15 cellular contexts compared by ENCODE assay signal in the genomic region with DNA sequence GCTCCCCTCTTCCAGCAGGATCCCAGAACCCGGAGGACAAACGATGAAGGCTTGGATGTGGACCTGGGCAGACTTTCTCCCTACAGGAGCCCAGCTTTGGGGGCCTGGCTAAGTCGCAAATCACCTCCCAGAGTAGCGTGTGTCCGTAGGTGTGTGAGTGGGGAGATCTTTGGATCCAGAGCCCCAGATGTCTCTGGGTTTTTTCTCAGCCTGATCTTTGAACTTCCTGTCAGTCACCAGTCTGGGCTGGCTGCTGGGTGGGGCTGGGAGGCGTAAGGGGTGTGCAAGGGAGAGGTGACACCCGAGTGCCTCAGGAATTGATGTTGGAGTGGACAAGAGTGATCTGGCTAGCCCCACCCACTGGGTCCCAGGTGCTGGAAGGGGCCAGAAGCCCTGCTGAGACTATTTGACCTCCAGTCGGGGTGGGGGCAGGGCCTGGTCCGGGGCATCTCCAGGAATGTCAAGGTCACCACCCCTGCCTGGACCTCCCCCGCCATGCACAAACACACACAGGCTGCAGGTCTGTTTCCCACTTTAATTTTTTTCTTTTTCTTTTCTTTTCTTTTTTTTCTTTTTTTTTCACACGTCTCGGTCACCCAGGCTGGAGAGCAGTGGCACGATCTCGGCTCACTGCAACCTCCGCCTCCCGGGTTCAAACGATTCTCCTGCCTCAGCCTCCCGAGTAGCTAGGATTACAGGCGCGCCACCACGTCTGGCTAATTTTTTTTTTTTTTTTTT. TPM values are rescaled to one million over a fixed set of nuclear protein-coding genes. Genes with fewer than 3 reads are reported as not detected.
A peak's percentile ranks its signal among the peaks of the same experiment; 100 is the strongest.
DNase-seq lines count a peak whose midpoint lies in the region; ATAC-seq, FAIRE-seq and TF ChIP-seq lines count a peak whose summit lies in the region.
"Had no signal": no experiment of that assay in that cellular context is flagged by ENCODE, and none has a peak within 500 bp of the region (broad histone marks: within the 10 kb centered on the region; RNA-seq: fewer than 3 reads in every experiment).

A gene with protein sequence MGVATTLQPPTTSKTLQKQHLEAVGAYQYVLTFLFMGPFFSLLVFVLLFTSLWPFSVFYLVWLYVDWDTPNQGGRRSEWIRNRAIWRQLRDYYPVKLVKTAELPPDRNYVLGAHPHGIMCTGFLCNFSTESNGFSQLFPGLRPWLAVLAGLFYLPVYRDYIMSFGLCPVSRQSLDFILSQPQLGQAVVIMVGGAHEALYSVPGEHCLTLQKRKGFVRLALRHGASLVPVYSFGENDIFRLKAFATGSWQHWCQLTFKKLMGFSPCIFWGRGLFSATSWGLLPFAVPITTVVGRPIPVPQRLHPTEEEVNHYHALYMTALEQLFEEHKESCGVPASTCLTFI (minus strand): TSS at position 175 of the 738 bp plus-strand sequence. CDS start 182 bp downstream, outside the sequence.

- peaks cover 14% of the 10 kb centered on the region for H3K4me1 Mint-ChIP-seq in activated T-cell treated with anti-CD3 and anti-CD28 coated beads, Interleukin-2, amount 50 U/mL, for 24 hours (ENCODE audit: low read depth)

- no peaks in the 10 kb centered on the region for H3K79me1 ChIP-seq in neuronal stem cell (ENCODE audit: low read depth, low read length)

- H3K4me3 ChIP-seq in NT2/D1 (ENCODE audit: insufficient read length, low read depth) (no peak within 1 kb of the TSS), hepatocyte (no peak within 1 kb of the TSS), neuronal stem cell (ENCODE audit: low read length in 2 of 2) (peak within 1 kb of the TSS in 1 of 2 donors; percentile 69)
- H3K4me3 ChIP-seq: SJSA1 had no signal

- no peak within 1 kb of the TSS for H3K14ac ChIP-seq in neuronal stem cell (ENCODE audit: low read length)

- H3K4me3 Mint-ChIP-seq in activated T-cell treated with anti-CD3 and anti-CD28 coated beads, Interleukin-2, amount 50 U/mL, for 24 hours, result no peak within 1 kb of the TSS

- no peak within 1 kb of the TSS for H4K8ac ChIP-seq in neuronal stem cell (ENCODE audit: low read depth, low read length)

- H3K4me1 ChIP-seq in ES-I3 (ENCODE audit: insufficient read depth, low read length) (peaks cover 6% of the 10 kb centered on the region; the same call in 1 of the 2 replicates), NT2/D1 (ENCODE audit: insufficient read depth, insufficient read length) (peaks cover 2% of the 10 kb centered on the region), hepatocyte (ENCODE audit: insufficient read depth) (no peaks in the 10 kb centered on the region), neuronal stem cell (ENCODE audit: control insufficient read depth in 2 of 2, insufficient read depth in 1 of 2, low read depth in 1 of 2, low read length in 2 of 2) (peaks cover 3 to 15% of the 10 kb centered on the region in 2 donors)

- H2BK120ac ChIP-seq in neuronal stem cell (ENCODE audit: low read depth, low read length), result no peak within 1 kb of the TSS

- H3K9ac ChIP-seq in ES-I3 (ENCODE audit: low read depth, low read length) (peak within 1 kb of the TSS; percentile 54), NT2/D1 (ENCODE audit: insufficient read length, low read depth) (peak within 1 kb of the TSS; percentile 45), neuronal stem cell (ENCODE audit: low read depth, low read length, poor library complexity) (peak within 1 kb of the TSS; percentile 84)

- H2AFZ ChIP-seq in hepatocyte, result peak within 1 kb of the TSS; percentile 60
- H2AFZ ChIP-seq in neuronal stem cell (ENCODE audit: low read length), result peak within 1 kb of the TSS; percentile 69

- peaks cover 3% of the 10 kb centered on the region for H3K36me3 Mint-ChIP-seq in activated T-cell treated with anti-CD3 and anti-CD28 coated beads, Interleukin-2, amount 50 U/mL, for 24 hours (ENCODE audit: low read depth)

- no peak within 1 kb of the TSS for H4K91ac ChIP-seq in neuronal stem cell (ENCODE audit: low read depth, low read length, poor library complexity)

- H3K36me3 ChIP-seq in ES-I3 (ENCODE audit: insufficient read depth, low read length) (no peaks in the 10 kb centered on the region), NT2/D1 (ENCODE audit: insufficient read depth, insufficient read length, low read length) (peaks cover 4% of the 10 kb centered on the region), hepatocyte (replicated peaks; ENCODE audit: insufficient read depth, low read depth) (no peaks in the 10 kb centered on the region), neuronal stem cell (replicated peaks in 1 of 2; ENCODE audit: control insufficient read depth in 2 of 2, insufficient read depth in 2 of 2, low read length in 2 of 2) (no peaks in the 10 kb centered on the region)

- H3K4me2 ChIP-seq in hepatocyte, result peak within 1 kb of the TSS; percentile 84
- peak within 1 kb of the TSS; percentile 73 for H3K4me2 ChIP-seq in neuronal stem cell (ENCODE audit: insufficient read depth, low read length, poor library complexity, severe bottlenecking)

- peak within 1 kb of the TSS; percentile 93 for H3K27ac ChIP-seq in hepatocyte
- H3K27ac ChIP-seq in neuronal stem cell (replicated peaks; ENCODE audit: low read length), result no peak within 1 kb of the TSS
- H3K27ac ChIP-seq: SJSA1 had no signal

- peak within 1 kb of the TSS; percentile 89 for H3K23ac ChIP-seq in neuronal stem cell (ENCODE audit: low read depth, low read length, poor library complexity)

- peak within 1 kb of the TSS; percentile 94 for H2BK12ac ChIP-seq in neuronal stem cell (ENCODE audit: low read length)

- no peak for TF ChIP-seq CTCF in hepatocyte (IDR thresholded peaks at IDR 0.05; ENCODE audit: poor library complexity)

- peaks cover 43% of the 10 kb centered on the region for H3K27me3 Mint-ChIP-seq in activated T-cell treated with anti-CD3 and anti-CD28 coated beads, Interleukin-2, amount 50 U/mL, for 24 hours

- H2AK5ac ChIP-seq in neuronal stem cell (ENCODE audit: low read depth, low read length), result peak within 1 kb of the TSS; percentile 79

- H3K79me2 ChIP-seq in hepatocyte, result no peaks in the 10 kb centered on the region

- 26% methylated on average over 21 of the region's 21 CpGs for WGBS in hepatocyte (ENCODE audit: low lambda C conversion rate, missing lambda C conversion rate)
- no CpG with 5 or more reads among the region's 21 CpGs for WGBS in neuronal stem cell (ENCODE audit: extremely low coverage in 2 of 2, insufficient read length in 2 of 2, insufficient replicate concordance in 1 of 2), 2 donors

- H2BK5ac ChIP-seq in neuronal stem cell (ENCODE audit: low read length), result no peak within 1 kb of the TSS

- no peaks in the 10 kb centered on the region for H3K9me2 ChIP-seq in hepatocyte (replicated peaks; ENCODE audit: insufficient read depth)

- H3K18ac ChIP-seq in neuronal stem cell (ENCODE audit: low read length), result peak within 1 kb of the TSS; percentile 91

- no peak for DNase-seq in NT2/D1 (ENCODE audit: low read depth, low spot score)
- peak; percentile 81 for DNase-seq in hepatocyte (ENCODE audit: low spot score)
- DNase-seq in neuronal stem cell (ENCODE audit: low spot score), result no peak
- no peak for DNase-seq in frontal cortex (ENCODE audit: low spot score in 2 of 2)
- no peak for DNase-seq in activated T-cell treated with anti-CD3 and anti-CD28 coated beads, Interleukin-2, amount 50 U/mL, for 24 hours
- DNase-seq: activated CD4-positive, alpha-beta T cell treated with anti-CD3 and anti-CD28 coated beads for 4 hours; activated naive CD4-positive, alpha-beta T cell treated with Interleukin-2 at 50 U/mL for 16 hours; NCI-H524 treated with DMSO at 0.1 percent for 48 hours; stimulated activated CD8-positive, alpha-beta memory T cell treated with anti-CD3 and anti-CD28 coated beads, Interleukin-4, amount 100 ng/mL, for 48 hours had no signal

- no peaks in the 10 kb centered on the region for H4K20me1 ChIP-seq in hepatocyte (ENCODE audit: insufficient read depth, poor library complexity, severe bottlenecking)

- H3K27ac Mint-ChIP-seq in activated T-cell treated with anti-CD3 and anti-CD28 coated beads, Interleukin-2, amount 50 U/mL, for 24 hours, result no peak within 1 kb of the TSS

- no peaks in the 10 kb centered on the region for H3K9me3 ChIP-seq in ES-I3 (ENCODE audit: control insufficient read depth, insufficient read depth, low read length)
- H3K9me3 ChIP-seq in NT2/D1 (ENCODE audit: insufficient read depth, low read length), result no peaks in the 10 kb centered on the region
- H3K9me3 ChIP-seq in hepatocyte (ENCODE audit: low read depth), result no peaks in the 10 kb centered on the region
- no peaks in the 10 kb centered on the region for H3K9me3 ChIP-seq in neuronal stem cell (replicated peaks in 1 of 2; ENCODE audit: control insufficient read depth in 2 of 2, insufficient read depth in 1 of 2, low read depth in 1 of 2, low read length in 2 of 2)

- H3K9me3 Mint-ChIP-seq in activated T-cell treated with anti-CD3 and anti-CD28 coated beads, Interleukin-2, amount 50 U/mL, for 24 hours, result no peaks in the 10 kb centered on the region

- no peak for FAIRE-seq in frontal cortex (lab: Jason Lieb, UNC)

- peak within 1 kb of the TSS; percentile 85 for H2BK15ac ChIP-seq in neuronal stem cell (ENCODE audit: low read length)

- ATAC-seq in HG02642 (IDR thresholded peaks at IDR 0.05; ENCODE audit: poor library complexity, unreplicated experiment), result no peak
- no peak for ATAC-seq in GM21381 (IDR thresholded peaks at IDR 0.05; ENCODE audit: unreplicated experiment)

- H3K4ac ChIP-seq in neuronal stem cell (ENCODE audit: low read length), result peak within 1 kb of the TSS; percentile 37

- H3K27me3 ChIP-seq in NT2/D1 (ENCODE audit: insufficient read depth, insufficient read length) (no peaks in the 10 kb centered on the region), hepatocyte (peaks cover 37% of the 10 kb centered on the region), neuronal stem cell (ENCODE audit: control insufficient read depth in 3 of 3, insufficient read depth in 3 of 3, low read depth in 1 of 3, low read length in 3 of 3) (peaks cover 9 to 36% (median 31%) of the 10 kb centered on the region in 3 experiments)

RNA-seq across cellular contexts. Expression of the gene that starts here (rescaled TPM):
- total RNA-seq in hepatocyte (6.3 and 8.4 TPM in 2 replicates), frontal cortex (not detected)
- polyA plus RNA-seq in hepatocyte, result 10.5 and 14.0 TPM in 2 replicates
- not detected for polyA plus RNA-seq in neuronal stem cell (2013, experiment 1 of 2)
- polyA plus RNA-seq in neuronal stem cell (2013, experiment 2 of 2), result not detected
- total RNA-seq: dermis microvascular lymphatic vessel endothelial cell, M059J, SJSA1 had no signal
